In the genomic region with DNA sequence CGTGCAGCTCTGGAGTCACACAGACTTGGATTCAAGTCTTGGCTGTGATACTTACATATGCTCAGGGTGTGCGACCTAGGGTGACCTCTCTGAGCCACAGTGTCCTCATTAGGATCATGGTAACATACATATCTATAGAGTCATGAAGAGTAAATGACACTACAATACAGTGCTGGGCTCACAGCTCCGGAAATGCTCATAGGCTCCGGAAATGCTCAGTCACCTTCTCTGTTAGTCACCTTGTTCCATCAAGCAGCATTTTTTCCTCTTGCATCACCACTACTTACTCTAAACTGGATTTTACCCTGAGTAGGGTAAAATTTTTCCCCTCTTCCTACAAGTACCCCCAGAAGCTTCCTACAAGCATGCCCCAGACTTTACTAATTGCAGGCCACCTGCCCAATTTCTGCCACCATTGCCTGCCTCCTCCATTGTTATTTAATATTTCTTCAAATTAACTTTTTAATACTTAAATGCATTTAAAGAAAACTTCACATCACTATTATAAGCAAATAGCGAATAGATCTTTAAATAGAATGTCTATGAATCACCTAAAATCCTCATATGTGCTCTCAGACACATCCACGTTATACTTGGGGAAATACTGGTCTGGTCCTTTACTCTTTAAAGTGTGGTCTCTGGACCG, we compare ENCODE assay signal across 8 cellular contexts.
A peak's percentile ranks its signal among the peaks of the same experiment; 100 is the strongest.
DNase-seq lines count a peak whose midpoint lies in the region; ATAC-seq, FAIRE-seq and TF ChIP-seq lines count a peak whose summit lies in the region.

No MANE protein-coding gene starts in this region.

- no peak overlapping the region for H3K4me3 ChIP-seq in fibroblast of the aortic adventitia (ENCODE audit: low read depth, low read length)

- peak overlapping the region; percentile 40 for H3K27ac Mint-ChIP-seq in activated CD8-positive, alpha-beta T cell treated with anti-CD3 and anti-CD28 coated beads, Interleukin-2, amount 10 ng/mL, durations not matched to agents 7 days and 5 days

- peaks cover 2% of the 10 kb centered on the region for H3K27me3 Mint-ChIP-seq in activated CD8-positive, alpha-beta T cell treated with anti-CD3 and anti-CD28 coated beads, Interleukin-2, amount 10 ng/mL, durations not matched to agents 7 days and 5 days (ENCODE audit: low read depth)

- no peaks in the 10 kb centered on the region for H3K36me3 Mint-ChIP-seq in activated CD8-positive, alpha-beta T cell treated with anti-CD3 and anti-CD28 coated beads, Interleukin-2, amount 10 ng/mL, durations not matched to agents 7 days and 5 days (ENCODE audit: low read depth)

- POLR2A ChIA-PET in activated CD8-positive, alpha-beta T cell treated with anti-CD3 and anti-CD28 coated beads, Interleukin-2, amount 10 ng/mL, durations not matched to agents 7 days and 5 days (lab: Charles Lee), result no interaction called here

- ATAC-seq in activated CD8-positive, alpha-beta T cell treated with anti-CD3 and anti-CD28 coated beads, Interleukin-2, amount 10 ng/mL, durations not matched to agents 7 days and 5 days, result peak; percentile 89
- ATAC-seq in HG03432 (IDR thresholded peaks at IDR 0.05; ENCODE audit: unreplicated experiment), result no peak

- no peak for TF ChIP-seq CTCF in fibroblast of the aortic adventitia (IDR thresholded peaks at IDR 0.05; ENCODE audit: insufficient read depth, low read length)

- DNase-seq in HTR-8/SVneo (ENCODE audit: insufficient read length, low spot score) (peak; percentile 77), fibroblast of the aortic adventitia (ENCODE audit: low read depth) (peak; percentile 88), DMS153 (lab: John Stamatoyannopoulos, UW) (no peak), iPS-NIHi11 (ENCODE audit: low spot score) (no peak), NCI-H2171 treated with DMSO at 0.1 percent for 48 hours (lab: John Stamatoyannopoulos, UW) (no peak)
- peak; percentile 54 for DNase-seq in activated CD8-positive, alpha-beta T cell treated with anti-CD3 and anti-CD28 coated beads, Interleukin-2, amount 10 ng/mL, durations not matched to agents 7 days and 5 days
- DNase-seq in stimulated activated CD8-positive, alpha-beta memory T cell treated with anti-CD3 and anti-CD28 coated beads, Interleukin-7, amount 100 ng/mL, for 24 hours (ENCODE audit: low read depth), result peak; percentile 2

- peaks cover 5% of the 10 kb centered on the region for H3K4me1 Mint-ChIP-seq in activated CD8-positive, alpha-beta T cell treated with anti-CD3 and anti-CD28 coated beads, Interleukin-2, amount 10 ng/mL, durations not matched to agents 7 days and 5 days (ENCODE audit: low read depth)

- no peak overlapping the region for H3K4me3 Mint-ChIP-seq in activated CD8-positive, alpha-beta T cell treated with anti-CD3 and anti-CD28 coated beads, Interleukin-2, amount 10 ng/mL, durations not matched to agents 7 days and 5 days

- peak; percentile 40 for FAIRE-seq in HTR-8/SVneo (lab: Jason Lieb, UNC)

- CTCF ChIA-PET in activated CD8-positive, alpha-beta T cell treated with anti-CD3 and anti-CD28 coated beads, Interleukin-2, amount 10 ng/mL, durations not matched to agents 7 days and 5 days (lab: Charles Lee), result interaction anchor here (1.1 kb wide), 1 partner anchor 28 kb away, joined by 4 read pairs; no protein-coding TSS in a partner anchor

- H3K9me3 Mint-ChIP-seq in activated CD8-positive, alpha-beta T cell treated with anti-CD3 and anti-CD28 coated beads, Interleukin-2, amount 10 ng/mL, durations not matched to agents 7 days and 5 days (ENCODE audit: insufficient read depth), result no peaks in the 10 kb centered on the region

Comparison
In these comparisons a context has a peak if more than half of its experiments do, and no peak if none do; other contexts are left out.
1. DNase-seq: peak in HTR-8/SVneo (single experiment), activated CD8-positive, alpha-beta T cell treated with anti-CD3 and anti-CD28 coated beads, Interleukin-2, amount 10 ng/mL, durations not matched to agents 7 days and 5 days (single experiment), fibroblast of the aortic adventitia (single experiment) and stimulated activated CD8-positive, alpha-beta memory T cell treated with anti-CD3 and anti-CD28 coated beads, Interleukin-7, amount 100 ng/mL, for 24 hours (single experiment); none in DMS153 (single experiment), iPS-NIHi11 (single experiment) and NCI-H2171 treated with DMSO at 0.1 percent for 48 hours (single experiment).